Comparison of ENCODE assay signal across 21 cellular contexts in genomic region chr11:59283311-59283710, GRCh38.
DNase-seq lines count a peak whose midpoint lies in the region; ATAC-seq and TF ChIP-seq lines count a peak whose summit lies in the region.
"Had no signal": no experiment of that assay in that cellular context is flagged by ENCODE, and none has a peak within 500 bp of the region (broad histone marks: within the 10 kb centered on the region; RNA-seq: fewer than 3 reads in every experiment).

No MANE protein-coding gene starts in this region.

- peak overlapping the region; percentile 89 for H3K9ac ChIP-seq in SU-DHL-6 (ENCODE audit: low read length)

- H4K20me1 ChIP-seq in SU-DHL-6 (ENCODE audit: low read depth, low read length): no peaks in the 10 kb centered on the region

- H3K9me3 ChIP-seq in SU-DHL-6 (ENCODE audit: insufficient read depth, low read length) (no peaks in the 10 kb centered on the region), neutrophil (no peaks in the 10 kb centered on the region), uterus (no peaks in the 10 kb centered on the region)
- H3K9me3 ChIP-seq: Caco-2, colonic mucosa, left lung had no signal

- CTCF ChIA-PET in activated naive CD4-positive, alpha-beta T cell treated with anti-CD3 and anti-CD28 coated beads, Interleukin-2, amount 10 ng/mL, durations not matched to agents 7 days and 5 days (lab: Charles Lee): interaction anchor here (0.9 to 1.1 kb wide), 2 partner anchors 11 to 112 kb away, joined by 4 read pairs; partner anchors contain the start of gene DTX4

- no peaks in the 10 kb centered on the region for H3K9me3 Mint-ChIP-seq in activated naive CD4-positive, alpha-beta T cell treated with anti-CD3 and anti-CD28 coated beads, Interleukin-2, amount 10 ng/mL, durations not matched to agents 7 days and 5 days
- H3K9me3 Mint-ChIP-seq: activated CD4-positive, alpha-beta T cell treated with anti-CD3 and anti-CD28 coated beads, Interleukin-2, amount 10 ng/mL, durations not matched to agents 7 days and 5 days had no signal

- ATAC-seq in HG03025 (IDR thresholded peaks at IDR 0.05; ENCODE audit: low FRiP score, unreplicated experiment): peak; percentile 7
- ATAC-seq: Right ventricle myocardium inferior had no signal

- H3K27me3 Mint-ChIP-seq in activated naive CD4-positive, alpha-beta T cell treated with anti-CD3 and anti-CD28 coated beads, Interleukin-2, amount 10 ng/mL, durations not matched to agents 7 days and 5 days: peaks cover 37% of the 10 kb centered on the region

- H3K79me2 ChIP-seq in SU-DHL-6 (ENCODE audit: insufficient read depth, low read length): peaks cover 36% of the 10 kb centered on the region

- no peaks in the 10 kb centered on the region for H3K9me2 ChIP-seq in SU-DHL-6 (replicated peaks; ENCODE audit: insufficient read depth, low read length)

- no peaks in the 10 kb centered on the region for H3K27me3 ChIP-seq in SU-DHL-6 (ENCODE audit: low read length)
- H3K27me3 ChIP-seq in neutrophil: peaks cover 26% of the 10 kb centered on the region
- H3K27me3 ChIP-seq in uterus: no peaks in the 10 kb centered on the region
- H3K27me3 ChIP-seq: colonic mucosa, left lung had no signal

- peak; percentile 19 for DNase-seq in NCI-H748 (lab: John Stamatoyannopoulos, UW; ENCODE audit: unreplicated experiment)
- DNase-seq in NCI-H748 treated with DMSO at 0.1 percent for 48 hours (lab: John Stamatoyannopoulos, UW): no peak
- DNase-seq in activated naive CD4-positive, alpha-beta T cell treated with anti-CD3 and anti-CD28 coated beads, Interleukin-2, amount 10 ng/mL, durations not matched to agents 7 days and 5 days: no peak
- DNase-seq in uterus: no peak
- DNase-seq in cortex of kidney (lab: John Stamatoyannopoulos, UW): no peak
- DNase-seq: 8988T; activated CD4-positive, alpha-beta T cell treated with anti-CD3 and anti-CD28 coated beads, Interleukin-2, amount 10 ng/mL, durations not matched to agents 7 days and 5 days; activated effector memory CD4-positive, alpha-beta T cell treated with anti-CD3 and anti-CD28 coated beads, Interleukin-2, amount 50 U/mL, for 16 hours; AML-193; Caco-2; colonic mucosa; GOT3; left lung; NCI-H2107; NCI-H510A; substantia nigra had no signal

- H3K4me1 ChIP-seq in neutrophil (ENCODE audit: control insufficient read depth in 1 of 2, insufficient read depth in 1 of 2, low read depth in 1 of 2, low read length in 1 of 2) (peaks cover 22 to 38% of the 10 kb centered on the region in 2 experiments), uterus (no peaks in the 10 kb centered on the region)
- H3K4me1 ChIP-seq: Caco-2, colonic mucosa had no signal

- no peak overlapping the region for H2AFZ ChIP-seq in SU-DHL-6 (ENCODE audit: low read depth, low read length, severe bottlenecking)

- peaks cover 15% of the 10 kb centered on the region for H3K4me1 Mint-ChIP-seq in activated naive CD4-positive, alpha-beta T cell treated with anti-CD3 and anti-CD28 coated beads, Interleukin-2, amount 10 ng/mL, durations not matched to agents 7 days and 5 days

- H3K4me3 Mint-ChIP-seq in activated naive CD4-positive, alpha-beta T cell treated with anti-CD3 and anti-CD28 coated beads, Interleukin-2, amount 10 ng/mL, durations not matched to agents 7 days and 5 days: no peak overlapping the region
- H3K4me3 Mint-ChIP-seq: activated CD4-positive, alpha-beta T cell treated with anti-CD3 and anti-CD28 coated beads, Interleukin-2, amount 10 ng/mL, durations not matched to agents 7 days and 5 days had no signal

- peaks cover 14% of the 10 kb centered on the region for H3K36me3 ChIP-seq in SU-DHL-6 (ENCODE audit: low read length)
- H3K36me3 ChIP-seq in neutrophil: no peaks in the 10 kb centered on the region
- no peaks in the 10 kb centered on the region for H3K36me3 ChIP-seq in uterus
- H3K36me3 ChIP-seq: colonic mucosa, left lung had no signal

- H3K27ac Mint-ChIP-seq in activated naive CD4-positive, alpha-beta T cell treated with anti-CD3 and anti-CD28 coated beads, Interleukin-2, amount 10 ng/mL, durations not matched to agents 7 days and 5 days: no peak overlapping the region
- H3K27ac Mint-ChIP-seq: activated CD4-positive, alpha-beta T cell treated with anti-CD3 and anti-CD28 coated beads, Interleukin-2, amount 10 ng/mL, durations not matched to agents 7 days and 5 days had no signal

- no peaks in the 10 kb centered on the region for H3K36me3 Mint-ChIP-seq in activated naive CD4-positive, alpha-beta T cell treated with anti-CD3 and anti-CD28 coated beads, Interleukin-2, amount 10 ng/mL, durations not matched to agents 7 days and 5 days

- peak overlapping the region; percentile 93 for H3K4me2 ChIP-seq in SU-DHL-6 (ENCODE audit: low read depth, low read length, poor library complexity, severe bottlenecking)
- H3K4me2 ChIP-seq: smooth muscle cell had no signal

- H3K4me3 ChIP-seq in SU-DHL-6 (ENCODE audit: insufficient read depth, low read length, poor library complexity, severe bottlenecking): peak overlapping the region; percentile 69
- H3K4me3 ChIP-seq in neutrophil (ENCODE audit: low read depth in 1 of 2, low read length in 1 of 2): no peak overlapping the region
- no peak overlapping the region for H3K4me3 ChIP-seq in uterus
- H3K4me3 ChIP-seq: colonic mucosa, left lung, smooth muscle cell had no signal

- intact Hi-C loops in uterus (cut with DNase I; ENCODE audit: low total_unique reads): loop anchor here (10.0 kb wide), 1 partner anchor 109 kb away; the partner anchor contains the start of gene DTX4

- no peak for TF ChIP-seq POLR2A in uterus (IDR thresholded peaks at IDR 0.05)

- peak overlapping the region; percentile 95 for H3K27ac ChIP-seq in SU-DHL-6 (ENCODE audit: low read depth, low read length)
- H3K27ac ChIP-seq in neutrophil: peak overlapping the region; percentile 86
- no peak overlapping the region for H3K27ac ChIP-seq in uterus
- H3K27ac ChIP-seq: colonic mucosa, left lung had no signal

- H3F3A ChIP-seq in SU-DHL-6 (ENCODE audit: insufficient read depth): peaks cover 7% of the 10 kb centered on the region

- no peak for TF ChIP-seq CTCF in SU-DHL-6 (IDR thresholded peaks at IDR 0.05; ENCODE audit: insufficient read depth, low read length, poor library complexity, severe bottlenecking)
- TF ChIP-seq CTCF in neutrophil (IDR thresholded peaks at IDR 0.05): no peak
- no peak for TF ChIP-seq CTCF in uterus (IDR thresholded peaks at IDR 0.05)

Comparison
In these comparisons a context has a peak if more than half of its experiments do, and no peak if none do; other contexts are left out.
1. H3K27ac ChIP-seq: peak in SU-DHL-6 (single experiment) and neutrophil (single experiment); none in uterus (0 of 2).